Comparison of ENCODE assay signal across 9 cellular contexts in genomic region chr17:44362964-44363612, GRCh38. TPM values are rescaled to one million over a fixed set of nuclear protein-coding genes. Genes with fewer than 3 reads are reported as not detected.
DNase-seq lines count a peak whose midpoint lies in the region; ATAC-seq and TF ChIP-seq lines count a peak whose summit lies in the region.
"Had no signal": no experiment of that assay in that cellular context is flagged by ENCODE, and none has a peak within 500 bp of the region (broad histone marks: within the 10 kb centered on the region; RNA-seq: fewer than 3 reads in every experiment).

No MANE protein-coding gene starts in this region.

- TF ChIP-seq CTCF in GM13977 (IDR thresholded peaks at IDR 0.05; ENCODE audit: extremely low read depth, insufficient read depth, missing control alignments) = no peak
- TF ChIP-seq CTCF in SU-DHL-6 (IDR thresholded peaks at IDR 0.05; ENCODE audit: insufficient read depth, low read length, poor library complexity, severe bottlenecking) = no peak
- no peak for TF ChIP-seq CTCF in neural progenitor cell (IDR thresholded peaks at IDR 0.05)

- H2AFZ ChIP-seq in ACC112 (ENCODE audit: low read length, unreplicated experiment) (peak overlapping the region; percentile 89), SU-DHL-6 (ENCODE audit: low read depth, low read length, severe bottlenecking) (peak overlapping the region; percentile 97), neural progenitor cell (replicated peaks) (peak overlapping the region; percentile 66)

- no peaks in the 10 kb centered on the region for H3K9me3 Mint-ChIP-seq in neural progenitor cell

- H3K79me2 ChIP-seq in ACC112 (ENCODE audit: control insufficient read depth, insufficient read depth, low read length, unreplicated experiment) (no peaks in the 10 kb centered on the region), SU-DHL-6 (ENCODE audit: insufficient read depth, low read length) (no peaks in the 10 kb centered on the region), neural progenitor cell (ENCODE audit: low read depth) (peaks cover 54% of the 10 kb centered on the region)

- H3K9ac ChIP-seq in SU-DHL-6 (ENCODE audit: low read length) (peak overlapping the region; percentile 63), neural progenitor cell (peak overlapping the region; percentile 69)

- peaks cover 31% of the 10 kb centered on the region for H3K4me1 Mint-ChIP-seq in neural progenitor cell

- ATAC-seq in esophagus mucosa (peak; percentile 11), HG03439 (IDR thresholded peaks at IDR 0.05; ENCODE audit: unreplicated experiment) (no peak)

- H3K9me3 ChIP-seq in SU-DHL-6 (ENCODE audit: insufficient read depth, low read length) (no peaks in the 10 kb centered on the region), neural progenitor cell (ENCODE audit: low read depth) (no peaks in the 10 kb centered on the region)

- H3K27ac Mint-ChIP-seq in neural progenitor cell = no peak overlapping the region

- peaks cover 2% of the 10 kb centered on the region for H3K36me3 Mint-ChIP-seq in neural progenitor cell

- in situ Hi-C loops in GM13977 (cut with MboI; ENCODE audit: low pct_unique_long_range_greater_than_20kb, low sequenced_read_pairs, unreplicated experiment) = no loop called here

- peaks cover 13% of the 10 kb centered on the region for H3K4me1 ChIP-seq in ACC112 (ENCODE audit: control insufficient read depth, insufficient read depth, low read length, unreplicated experiment)
- H3K4me1 ChIP-seq in neural progenitor cell = peaks cover 30% of the 10 kb centered on the region

- peaks cover 21% of the 10 kb centered on the region for H3K27me3 Mint-ChIP-seq in neural progenitor cell (ENCODE audit: insufficient read depth, low read depth)

- no peaks in the 10 kb centered on the region for H3K9me2 ChIP-seq in SU-DHL-6 (replicated peaks; ENCODE audit: insufficient read depth, low read length)

- H3K36me3 ChIP-seq in ACC112 (ENCODE audit: insufficient read depth, low read length) (no peaks in the 10 kb centered on the region), SU-DHL-6 (ENCODE audit: low read length) (no peaks in the 10 kb centered on the region), neural progenitor cell (no peaks in the 10 kb centered on the region)

- no peaks in the 10 kb centered on the region for H4K20me1 ChIP-seq in SU-DHL-6 (ENCODE audit: low read depth, low read length)
- H4K20me1 ChIP-seq in neural progenitor cell (ENCODE audit: low read depth) = peaks cover 49% of the 10 kb centered on the region

- no peaks in the 10 kb centered on the region for H3F3A ChIP-seq in SU-DHL-6 (ENCODE audit: insufficient read depth)
- H3F3A ChIP-seq in neural progenitor cell (ENCODE audit: low read depth) = peaks cover 26% of the 10 kb centered on the region

- H3K27me3 ChIP-seq in ACC112 (ENCODE audit: insufficient read depth, low read length) (peaks cover 28% of the 10 kb centered on the region), SU-DHL-6 (ENCODE audit: low read length) (no peaks in the 10 kb centered on the region), neural progenitor cell (peaks cover 33% of the 10 kb centered on the region)

- H3K4me2 ChIP-seq in SU-DHL-6 (ENCODE audit: low read depth, low read length, poor library complexity, severe bottlenecking) (peak overlapping the region; percentile 95), neural progenitor cell (peak overlapping the region; percentile 96)

- H3K4me3 ChIP-seq in ACC112 (ENCODE audit: low read depth, low read length) (peak overlapping the region; percentile 82), SU-DHL-6 (ENCODE audit: insufficient read depth, low read length, poor library complexity, severe bottlenecking) (peak overlapping the region; percentile 60), neural progenitor cell (peak overlapping the region; percentile 94)

- DNase-seq in GM13977 (ENCODE audit: low spot score) (peak; percentile 79), neural progenitor cell (ENCODE audit: low spot score) (peak; percentile 63), KG1 (lab: John Stamatoyannopoulos, UW) (no peak), NOMO-1 (lab: John Stamatoyannopoulos, UW; ENCODE audit: unreplicated experiment in 2 of 2) (no peak)

- peak overlapping the region; percentile 91 for H3K4me3 Mint-ChIP-seq in neural progenitor cell

- H3K27ac ChIP-seq in ACC112 (ENCODE audit: low read depth, low read length) = no peak overlapping the region
- no peak overlapping the region for H3K27ac ChIP-seq in SU-DHL-6 (ENCODE audit: low read depth, low read length)
- H3K27ac ChIP-seq in neural progenitor cell = no peak overlapping the region

RNA-seq across cellular contexts. Expression of gene FAM171A2, which starts 0.6 kb away (rescaled TPM):
- 1.1 TPM for total RNA-seq in esophagus mucosa
- total RNA-seq in neural progenitor cell (ENCODE audit: low replicate concordance) = 18.1 and 68.1 TPM in 2 replicates

RNA-seq across cellular contexts. Expression of gene GRN, which starts 18.0 kb away (rescaled TPM):
- 767 TPM for total RNA-seq in esophagus mucosa
- 28.2 and 98.6 TPM in 2 replicates for total RNA-seq in neural progenitor cell (ENCODE audit: low replicate concordance)

RNA-seq across cellular contexts. Expression of gene ITGA2B, which starts 26.4 kb away (rescaled TPM):
- total RNA-seq in esophagus mucosa (0.68 TPM), neural progenitor cell (ENCODE audit: low replicate concordance) (4.7 and 8.0 TPM in 2 replicates)

RNA-seq across cellular contexts. Expression of gene SLC25A39, which starts 38.5 kb away (rescaled TPM):
- total RNA-seq in esophagus mucosa (126 TPM), neural progenitor cell (ENCODE audit: low replicate concordance) (61.2 and 146 TPM in 2 replicates)

RNA-seq across cellular contexts. Expression of gene RUNDC3A, which starts 54.7 kb away (rescaled TPM):
- total RNA-seq in esophagus mucosa (6.0 TPM), neural progenitor cell (ENCODE audit: low replicate concordance) (0.09 and 0.58 TPM in 2 replicates)
- total RNA-seq: lung microvascular endothelial cell had no signal

Comparison
In these comparisons a context has a peak if more than half of its experiments do, and no peak if none do; other contexts are left out.
1. DNase-seq: peak in GM13977 (single experiment) and neural progenitor cell (single experiment); none in KG1 (single experiment) and NOMO-1 (0 of 2).
2. Peak in every context shown above with its lines, with median percentiles within 50 percentile points of each other: H2AFZ ChIP-seq and H3K4me3 ChIP-seq.